12 cellular contexts compared by ENCODE assay signal in genomic region chrX:133215747-133216146, GRCh38. TPM values are rescaled to one million over a fixed set of nuclear protein-coding genes. Genes with fewer than 3 reads are reported as not detected.
DNase-seq lines count a peak whose midpoint lies in the region; ATAC-seq, FAIRE-seq and TF ChIP-seq lines count a peak whose summit lies in the region.
"Had no signal": no experiment of that assay in that cellular context is flagged by ENCODE, and none has a peak within 500 bp of the region (broad histone marks: within the 10 kb centered on the region; RNA-seq: fewer than 3 reads in every experiment).

No MANE protein-coding gene starts in this region.

- no peak overlapping the region for H3K4me3 Mint-ChIP-seq in stimulated activated memory B cell treated with anti-CD40 and anti-IgM and Interleukin-4, amounts not matched to agents 10 μg/mL and 1 μg/mL and 100 μg/mL, for 72 hours
- no peak overlapping the region for H3K4me3 Mint-ChIP-seq in HFFc6
- H3K4me3 Mint-ChIP-seq: activated B cell treated with CpG ODN at 0.5 μM for 24 hours had no signal

- H3K4me1 Mint-ChIP-seq in stimulated activated memory B cell treated with anti-CD40 and anti-IgM and Interleukin-4, amounts not matched to agents 10 μg/mL and 1 μg/mL and 100 μg/mL, for 72 hours = no peaks in the 10 kb centered on the region
- H3K4me1 Mint-ChIP-seq in HFFc6 (ENCODE audit: low read depth) = no peaks in the 10 kb centered on the region
- H3K4me1 Mint-ChIP-seq: activated B cell treated with CpG ODN at 0.5 μM for 24 hours had no signal

- H3K27ac Mint-ChIP-seq in stimulated activated memory B cell treated with anti-CD40 and anti-IgM and Interleukin-4, amounts not matched to agents 10 μg/mL and 1 μg/mL and 100 μg/mL, for 72 hours = no peak overlapping the region
- no peak overlapping the region for H3K27ac Mint-ChIP-seq in HFFc6
- H3K27ac Mint-ChIP-seq: activated B cell treated with CpG ODN at 0.5 μM for 24 hours had no signal

- H3K27ac ChIP-seq in hepatocyte = no peak overlapping the region
- H3K27ac ChIP-seq: HL-60, parathyroid adenoma had no signal

- no peaks in the 10 kb centered on the region for H3K27me3 Mint-ChIP-seq in stimulated activated memory B cell treated with anti-CD40 and anti-IgM and Interleukin-4, amounts not matched to agents 10 μg/mL and 1 μg/mL and 100 μg/mL, for 72 hours
- H3K27me3 Mint-ChIP-seq in HFFc6 (ENCODE audit: insufficient read depth) = no peaks in the 10 kb centered on the region
- H3K27me3 Mint-ChIP-seq: activated B cell treated with CpG ODN at 0.5 μM for 24 hours had no signal

- no peak for TF ChIP-seq POLR2A in H54 (IDR thresholded peaks at IDR 0.05; ENCODE audit: low read depth, low read length)

- no peak overlapping the region for H3K4me3 ChIP-seq in hepatocyte

- H3K4me1 ChIP-seq in hepatocyte (ENCODE audit: insufficient read depth) = no peaks in the 10 kb centered on the region
- H3K4me1 ChIP-seq: parathyroid adenoma had no signal

- H3K27me3 ChIP-seq in hepatocyte = no peaks in the 10 kb centered on the region

- H3K9me3 ChIP-seq in hepatocyte (ENCODE audit: low read depth) = no peaks in the 10 kb centered on the region

- peak; percentile 13 for DNase-seq in AG08395 (ENCODE audit: low spot score)
- DNase-seq in RKO (ENCODE audit: low spot score) = peak; percentile 9
- peak; percentile 48 for DNase-seq in hepatocyte (ENCODE audit: low spot score)
- no peak for DNase-seq in H54 (ENCODE audit: insufficient read length, low spot score)
- DNase-seq in HFFc6 = no peak
- DNase-seq: activated B cell treated with CpG ODN at 0.5 μM for 24 hours had no signal

- no peaks in the 10 kb centered on the region for H3K36me3 Mint-ChIP-seq in stimulated activated memory B cell treated with anti-CD40 and anti-IgM and Interleukin-4, amounts not matched to agents 10 μg/mL and 1 μg/mL and 100 μg/mL, for 72 hours
- H3K36me3 Mint-ChIP-seq in HFFc6 (ENCODE audit: low read depth) = no peaks in the 10 kb centered on the region

- no peak for ATAC-seq in HG03175 (IDR thresholded peaks at IDR 0.05; ENCODE audit: unreplicated experiment)
- ATAC-seq in stimulated activated memory B cell treated with anti-CD40 and anti-IgM and Interleukin-4, amounts not matched to agents 10 μg/mL and 1 μg/mL and 100 μg/mL, for 72 hours = no peak

- no peak for FAIRE-seq in H54 (lab: Jason Lieb, UNC)

- no peak overlapping the region for H2AFZ ChIP-seq in hepatocyte
- H2AFZ ChIP-seq: parathyroid adenoma had no signal

- no peaks in the 10 kb centered on the region for H3K9me3 Mint-ChIP-seq in stimulated activated memory B cell treated with anti-CD40 and anti-IgM and Interleukin-4, amounts not matched to agents 10 μg/mL and 1 μg/mL and 100 μg/mL, for 72 hours
- peaks cover 22% of the 10 kb centered on the region; the same call in 1 of the 2 replicates for H3K9me3 Mint-ChIP-seq in HFFc6
- H3K9me3 Mint-ChIP-seq: activated B cell treated with CpG ODN at 0.5 μM for 24 hours had no signal

- H3K9me2 ChIP-seq in hepatocyte (replicated peaks; ENCODE audit: insufficient read depth) = no peaks in the 10 kb centered on the region

- TF ChIP-seq CTCF in GM12873 (IDR thresholded peaks at IDR 0.05; ENCODE audit: insufficient read depth, low read depth, low read length, missing control alignments) (peak; percentile 25), hepatocyte (IDR thresholded peaks at IDR 0.05; ENCODE audit: poor library complexity) (peak; percentile 37), HFFc6 (IDR thresholded peaks at IDR 0.05) (no peak)

- H4K20me1 ChIP-seq in hepatocyte (ENCODE audit: insufficient read depth, poor library complexity, severe bottlenecking) = no peaks in the 10 kb centered on the region

- no peaks in the 10 kb centered on the region for H3K79me2 ChIP-seq in hepatocyte
- H3K79me2 ChIP-seq: parathyroid adenoma had no signal

- H3K36me3 ChIP-seq in hepatocyte (replicated peaks; ENCODE audit: insufficient read depth, low read depth) = no peaks in the 10 kb centered on the region

- WGBS in hepatocyte (ENCODE audit: low lambda C conversion rate, missing lambda C conversion rate) = 81% methylated on average over 1 of the region's 1 CpG

- H3K4me2 ChIP-seq in hepatocyte = no peak overlapping the region

RNA-seq across cellular contexts. Expression of gene TFDP3, which starts 2.4 kb away (rescaled TPM):
- not detected in 2 replicates for total RNA-seq in hepatocyte
- polyA plus RNA-seq in hepatocyte = not detected in 2 replicates
- total RNA-seq in HFFc6 (2021; fragmentation: NEBNext Ultra II Directional; extraction: Animal tissue kit (Norgen Biotek cat#: 25700)) = not detected
- total RNA-seq: activated B cell treated with CpG ODN at 0.5 μM for 24 hours had no signal
- polyA plus RNA-seq: thymus had no signal

Comparison
In these comparisons a context has a peak if more than half of its experiments do, and no peak if none do; other contexts are left out.
1. DNase-seq: peak in AG08395 (single experiment), RKO (single experiment) and hepatocyte (single experiment); none in H54 (single experiment) and HFFc6 (single experiment).